In the genomic region with DNA sequence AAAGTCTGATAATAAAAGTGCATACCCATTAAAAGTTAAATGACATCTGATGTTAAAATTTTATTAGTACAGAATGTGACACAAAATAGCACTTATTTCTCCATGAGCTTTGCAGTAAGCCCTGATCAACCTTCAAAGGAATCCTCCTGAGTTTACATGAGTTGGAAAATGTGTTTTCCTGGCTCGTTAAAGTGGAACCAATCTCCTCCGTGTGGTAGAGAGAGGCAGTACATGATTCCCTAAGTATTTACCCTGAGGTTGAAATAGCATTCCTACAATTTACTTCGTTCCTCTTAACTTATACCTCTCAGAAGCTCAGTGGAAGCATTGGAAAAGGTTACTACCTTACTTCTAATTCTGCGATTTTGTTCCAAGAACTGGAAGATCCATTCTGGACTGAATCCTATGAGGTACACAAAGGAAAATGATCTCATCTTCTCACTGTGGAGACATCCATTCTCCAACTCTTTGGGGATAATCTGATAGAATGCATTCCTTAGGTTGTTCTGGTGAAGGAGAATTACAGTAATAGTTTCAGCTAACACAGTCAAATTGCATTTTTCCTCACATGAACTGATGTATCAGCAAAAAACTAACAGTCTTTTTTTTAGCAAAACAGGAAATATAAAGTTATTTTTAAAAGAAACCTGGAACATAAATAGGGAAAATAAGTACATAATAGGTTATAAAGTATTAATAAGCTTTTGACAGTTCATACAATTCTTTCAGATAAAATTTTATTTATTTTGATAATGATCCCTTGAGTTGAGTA, we compare ENCODE assay signal across 9 cellular contexts.
DNase-seq lines count a peak whose midpoint lies in the region; ATAC-seq and TF ChIP-seq lines count a peak whose summit lies in the region.
"Had no signal": no experiment of that assay in that cellular context is flagged by ENCODE, and none has a peak within 500 bp of the region (broad histone marks: within the 10 kb centered on the region; RNA-seq: fewer than 3 reads in every experiment).

No MANE protein-coding gene starts in this region.

- TF ChIP-seq CTCF in esophagus squamous epithelium (IDR thresholded peaks at IDR 0.05) (peak in 4 of 6 experiments; percentile 11 to 38 (median 22)), prostate gland (IDR thresholded peaks at IDR 0.05) (peak in 3 of 4 experiments; percentile 13 to 58 (median 27))

- in situ Hi-C loops in GM23248 (cut with MboI): no loop called here

- no peak overlapping the region for H3K9ac ChIP-seq in GM23248

- no peak for TF ChIP-seq POLR2A in esophagus squamous epithelium (IDR thresholded peaks at IDR 0.05)
- no peak for TF ChIP-seq POLR2A in prostate gland (IDR thresholded peaks at IDR 0.05)

- H3F3A ChIP-seq in GM23248 (ENCODE audit: insufficient read depth): no peaks in the 10 kb centered on the region

- H3K9me3 ChIP-seq in GM23248 (ENCODE audit: low read depth) (no peaks in the 10 kb centered on the region), esophagus squamous epithelium (no peaks in the 10 kb centered on the region), prostate gland (no peaks in the 10 kb centered on the region), aorta (ENCODE audit: control insufficient read depth, low read length) (no peaks in the 10 kb centered on the region)

- H4K20me1 ChIP-seq in GM23248 (ENCODE audit: insufficient read depth): no peaks in the 10 kb centered on the region

- intact Hi-C loops in esophagus squamous epithelium (cut with DNase I): no loop called here
- intact Hi-C loops in prostate gland (cut with DNase I): loop anchor here (10.0 kb wide), 1 partner anchor 389 kb away; no protein-coding TSS in a partner anchor
- intact Hi-C loops in aorta (cut with DNase I): no loop called here

- H3K36me3 ChIP-seq in GM23248 (ENCODE audit: low read depth): no peaks in the 10 kb centered on the region
- no peaks in the 10 kb centered on the region for H3K36me3 ChIP-seq in esophagus squamous epithelium
- H3K36me3 ChIP-seq in prostate gland: no peaks in the 10 kb centered on the region
- H3K36me3 ChIP-seq in aorta (ENCODE audit: control insufficient read depth in 1 of 2, insufficient read depth in 2 of 2, low read length in 1 of 2): no peaks in the 10 kb centered on the region

- no peak overlapping the region for H2AFZ ChIP-seq in GM23248

- H3K9me2 ChIP-seq in GM23248 (ENCODE audit: insufficient read depth): no peaks in the 10 kb centered on the region

- peak; percentile 29 for DNase-seq in GM23248
- peak; percentile 82 for DNase-seq in NCI-H82 (lab: John Stamatoyannopoulos, UW)
- DNase-seq in esophagus squamous epithelium (lab: John Stamatoyannopoulos, UW): no peak
- DNase-seq in prostate gland (ENCODE audit: low spot score): no peak
- DNase-seq in aorta: no peak
- no peak for DNase-seq in activated CD4-positive, CD25-positive, alpha-beta regulatory T cell (lab: John Stamatoyannopoulos, UW)
- DNase-seq in activated CD4-positive, alpha-beta T cell treated with anti-CD3 and anti-CD28 coated beads, Interleukin-2, amount 50 U/mL, for 4 hours: no peak
- DNase-seq in T-helper 1 cell: no peak
- DNase-seq: occipital lobe had no signal

- no peak overlapping the region for H3K4me2 ChIP-seq in GM23248 (ENCODE audit: unreplicated experiment)

- no peaks in the 10 kb centered on the region for H3K27me3 ChIP-seq in GM23248 (replicated peaks; ENCODE audit: insufficient read depth)
- H3K27me3 ChIP-seq in esophagus squamous epithelium: no peaks in the 10 kb centered on the region
- no peaks in the 10 kb centered on the region for H3K27me3 ChIP-seq in prostate gland (replicated peaks; ENCODE audit: insufficient read depth)
- H3K27me3 ChIP-seq in aorta (ENCODE audit: control insufficient read depth in 1 of 2, insufficient read depth in 2 of 2, low read length in 1 of 2): no peaks in the 10 kb centered on the region

- no peaks in the 10 kb centered on the region for H3K79me2 ChIP-seq in GM23248 (ENCODE audit: insufficient read depth)

- no peaks in the 10 kb centered on the region for H3K4me1 ChIP-seq in GM23248 (ENCODE audit: insufficient read depth)
- H3K4me1 ChIP-seq in esophagus squamous epithelium: no peaks in the 10 kb centered on the region
- no peaks in the 10 kb centered on the region for H3K4me1 ChIP-seq in prostate gland (replicated peaks)
- H3K4me1 ChIP-seq in aorta (ENCODE audit: control insufficient read depth in 1 of 2, insufficient read depth in 2 of 2, low read length in 2 of 2): no peaks in the 10 kb centered on the region

- no peak for ATAC-seq in aorta (ENCODE audit: low FRiP score)

- 17 to 32% methylated on average over 4 of the region's 4 CpGs for WGBS in GM23248 (ENCODE audit: low coverage in 1 of 2, low lambda C conversion rate in 2 of 2, missing lambda C conversion rate in 2 of 2), 2 experiments
- 20 to 24% methylated on average over 4 of the region's 4 CpGs for WGBS in esophagus squamous epithelium, 2 donors
- WGBS in prostate gland: 10% methylated on average over 4 of the region's 4 CpGs
- 18 to 28% methylated on average over 4 of the region's 4 CpGs for WGBS in aorta, 2 donors

- H3K4me3 ChIP-seq in GM23248 (no peak overlapping the region), esophagus squamous epithelium (no peak overlapping the region), prostate gland (no peak overlapping the region), aorta (ENCODE audit: low read length in 2 of 2) (no peak overlapping the region)

- H3K27ac ChIP-seq in GM23248 (no peak overlapping the region), esophagus squamous epithelium (no peak overlapping the region), prostate gland (no peak overlapping the region), aorta (ENCODE audit: low read depth in 1 of 2, low read length in 2 of 2) (no peak overlapping the region)

Comparison
In these comparisons a context has a peak if more than half of its experiments do, and no peak if none do; other contexts are left out.
1. DNase-seq: peak in GM23248 (single experiment) and NCI-H82 (single experiment); none in esophagus squamous epithelium (single experiment), prostate gland (single experiment), aorta (0 of 2), activated CD4-positive, CD25-positive, alpha-beta regulatory T cell (0 of 4), activated CD4-positive, alpha-beta T cell treated with anti-CD3 and anti-CD28 coated beads, Interleukin-2, amount 50 U/mL, for 4 hours (0 of 2) and T-helper 1 cell (0 of 5).